ENCODE assay signal across 15 cellular contexts in the genomic region with DNA sequence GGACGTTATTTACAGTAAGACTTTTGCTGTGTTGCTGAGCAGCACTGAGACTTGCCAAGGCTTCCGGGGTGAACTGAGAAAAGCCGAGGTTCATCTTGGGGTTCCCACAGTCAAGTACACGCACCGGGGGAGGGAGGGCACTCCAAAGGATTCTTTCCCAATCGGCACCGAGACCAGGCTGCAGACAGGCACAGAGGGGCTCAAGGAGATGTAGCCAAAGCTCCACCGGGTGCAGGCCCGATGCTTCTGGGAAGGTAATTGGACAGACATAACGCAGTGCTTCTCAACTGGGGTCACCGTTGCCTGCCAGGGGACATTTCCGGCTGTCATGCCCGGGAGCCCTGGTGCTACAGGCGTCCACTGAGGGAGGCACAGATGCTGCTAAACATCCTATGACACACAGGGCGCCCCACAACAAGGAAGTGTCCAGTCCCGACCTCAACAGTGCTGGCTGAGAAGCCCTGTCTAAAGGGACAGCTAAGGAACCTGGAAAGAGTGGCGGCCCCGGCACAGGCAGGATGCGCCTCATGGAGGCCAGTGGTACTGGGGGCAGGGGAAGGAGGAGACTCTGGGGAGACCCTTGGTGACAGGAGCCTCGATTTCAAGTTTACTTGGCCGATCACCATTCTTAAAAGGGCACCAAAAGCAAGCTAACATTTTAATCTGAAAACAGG.
"Had no signal": no experiment of that assay in that cellular context is flagged by ENCODE, and none has a peak within 500 bp of the region (broad histone marks: within the 10 kb centered on the region; RNA-seq: fewer than 3 reads in every experiment).

No MANE protein-coding gene starts in this region.

- H3K27me3 ChIP-seq: colonic mucosa, heart left ventricle, neural progenitor cell, right lobe of liver, suprapubic skin, thyroid gland had no signal

- H3K27ac ChIP-seq: colonic mucosa, heart left ventricle, neural progenitor cell, parathyroid adenoma, prostate gland, right lobe of liver, suprapubic skin, thyroid gland had no signal

- H3K4me3 ChIP-seq: colonic mucosa, heart left ventricle, neural progenitor cell, prostate gland, right lobe of liver, suprapubic skin, thyroid gland had no signal

- DNase-seq: colonic mucosa; dermis blood vessel endothelial cell; foreskin melanocyte; hypothalamus; kidney glomerular epithelial cell; natural killer cell; occipital lobe; right lobe of liver; stimulated activated naive CD4-positive, alpha-beta T cell treated with Interleukin-2 at 50 U/mL for 16 hours; thyroid gland had no signal

- H3K4me1 ChIP-seq: colonic mucosa, parathyroid adenoma, prostate gland, right lobe of liver, suprapubic skin had no signal

- H3K9ac ChIP-seq: neural progenitor cell, parathyroid adenoma had no signal

- H3K36me3 ChIP-seq: colonic mucosa, neural progenitor cell, right lobe of liver had no signal

- H3K4me2 ChIP-seq: neural progenitor cell had no signal

- H3K9me3 ChIP-seq: colonic mucosa, heart left ventricle, prostate gland, right lobe of liver, suprapubic skin, thyroid gland had no signal
